Comparison of ENCODE assay signal across 22 cellular contexts in genomic region chr6:124926435-124926834, GRCh38. TPM values are rescaled to one million over a fixed set of nuclear protein-coding genes. Genes with fewer than 3 reads are reported as not detected.
DNase-seq lines count a peak whose midpoint lies in the region; ATAC-seq, FAIRE-seq and TF ChIP-seq lines count a peak whose summit lies in the region.
"Had no signal": no experiment of that assay in that cellular context is flagged by ENCODE, and none has a peak within 500 bp of the region (broad histone marks: within the 10 kb centered on the region; RNA-seq: fewer than 3 reads in every experiment).

No MANE protein-coding gene starts in this region.

- H3K4me3 ChIP-seq in liver (ENCODE audit: low read depth in 1 of 3, low read length in 3 of 3) (no peak overlapping the region), HepG2 (replicated peaks in 1 of 3; ENCODE audit: insufficient read depth in 1 of 3, low read depth in 2 of 3, low read length in 3 of 3) (no peak overlapping the region)
- H3K4me3 ChIP-seq: BLaER1, GM12878, GM23338 had no signal

- H3K9me3 ChIP-seq in liver (ENCODE audit: control insufficient read depth in 4 of 4, low read length in 3 of 4) (no peaks in the 10 kb centered on the region), HepG2 (ENCODE audit: low read length) (no peaks in the 10 kb centered on the region)

- H3K79me2 ChIP-seq in HepG2 (ENCODE audit: insufficient read depth, low read length) = no peaks in the 10 kb centered on the region

- no peak overlapping the region for H2AFZ ChIP-seq in HepG2 (ENCODE audit: low read length)
- H2AFZ ChIP-seq: GM23338 had no signal

- DNase-seq in HepG2 (ENCODE audit: low spot score) (no peak), mucosa of gallbladder (ENCODE audit: low spot score) (peak; percentile 42), urothelium cell line (ENCODE audit: low spot score) (no peak), NOMO-1 treated with dmso at 0.1 percent for 144 hours (lab: John Stamatoyannopoulos, UW; ENCODE audit: unreplicated experiment) (no peak)
- DNase-seq: CD4-positive, CD25-positive, alpha-beta regulatory T cell; CD8-positive, alpha-beta T cell; DMS 273 treated with DMSO at 0.1 percent for 48 hours; DMS79; EL; GDM1; H9 had no signal

- no peaks in the 10 kb centered on the region for H3K27me3 ChIP-seq in liver (ENCODE audit: control insufficient read depth in 4 of 4, insufficient read depth in 4 of 4, low read length in 3 of 4)
- H3K27me3 ChIP-seq in HepG2 (ENCODE audit: control insufficient read depth in 1 of 2, insufficient read depth in 2 of 2, low read length in 2 of 2) = no peaks in the 10 kb centered on the region
- H3K27me3 ChIP-seq: BLaER1 had no signal

- intact Hi-C loops in HepG2 (cut with micrococcal nuclease; ENCODE audit: unreplicated experiment) = no loop called here

- H3K9ac ChIP-seq in liver (ENCODE audit: low read depth in 1 of 2, low read length in 2 of 2) = no peak overlapping the region
- H3K9ac ChIP-seq in HepG2 (ENCODE audit: insufficient read depth, low read depth, low read length) = no peak overlapping the region
- H3K9ac ChIP-seq: BLaER1 had no signal

- no peak for TF ChIP-seq CTCF in liver (IDR thresholded peaks at IDR 0.05; ENCODE audit: low read depth, low read length, missing input control)
- no peak for TF ChIP-seq CTCF in HepG2 (CRISPR knock-in tag; IDR thresholded peaks at IDR 0.05)

- H3K36me3 ChIP-seq in liver (ENCODE audit: control insufficient read depth in 4 of 4, insufficient read depth in 3 of 4, low read depth in 1 of 4, low read length in 3 of 4) = no peaks in the 10 kb centered on the region
- H3K36me3 ChIP-seq in HepG2 (replicated peaks in 1 of 2; ENCODE audit: control insufficient read depth in 1 of 2, insufficient read depth in 2 of 2, low read length in 2 of 2) = no peaks in the 10 kb centered on the region
- H3K36me3 ChIP-seq: BLaER1 had no signal

- H3K27ac ChIP-seq in liver (ENCODE audit: low read depth in 1 of 2, low read length in 2 of 2) = peak overlapping the region in 1 of 2 donors; percentile 18
- H3K27ac ChIP-seq in HepG2 (ENCODE audit: extremely low read length, insufficient read depth, low read length) = no peak overlapping the region
- H3K27ac ChIP-seq: 22Rv1, BLaER1, C4-2B had no signal

- H4K20me1 ChIP-seq in HepG2 (ENCODE audit: insufficient read depth, low read length) = no peaks in the 10 kb centered on the region
- H4K20me1 ChIP-seq: BLaER1 had no signal

- no peak for TF ChIP-seq EP300 in HepG2 (IDR thresholded peaks at IDR 0.05; ENCODE audit: low read depth in 2 of 2, low read length in 2 of 2)
- TF ChIP-seq EP300 in HepG2 (CRISPR knock-in tag; IDR thresholded peaks at IDR 0.05; ENCODE audit: borderline replicate concordance) = no peak

- TF ChIP-seq POLR2A in HepG2 (IDR thresholded peaks at IDR 0.05; ENCODE audit: insufficient read depth in 1 of 2, low read depth in 2 of 2, low read length in 2 of 2) = no peak

- in situ Hi-C loops in HepG2 (cut with HindIII; ENCODE audit: extremely low pct_ligation_motif_present, low pct_unique_long_range_greater_than_20kb) = no loop called here

- FAIRE-seq in HepG2 (lab: Jason Lieb, UNC) = no peak
- peak; percentile 17 for FAIRE-seq in urothelium cell line (lab: Jason Lieb, UNC)
- FAIRE-seq: A204.1, D721Med, GM12878 had no signal

- ATAC-seq in HepG2 (no peak; the same call in 2 of the 3 replicates), HG03439 (IDR thresholded peaks at IDR 0.05; ENCODE audit: unreplicated experiment) (no peak)
- ATAC-seq: CD8-positive, alpha-beta T cell; GM12878; GM23338; HCT116 had no signal

- TF ChIP-seq RAD21 in liver (IDR thresholded peaks at IDR 0.05) = peak in 1 of 2 donors; percentile 45
- no peak for TF ChIP-seq RAD21 in HepG2 (CRISPR knock-in tag; IDR thresholded peaks at IDR 0.05)

- WGBS in liver = 36% methylated on average over 2 of the region's 2 CpGs
- WGBS in HepG2 (ENCODE audit: low lambda C conversion rate) = 0% methylated on average over 2 of the region's 2 CpGs

- POLR2A ChIA-PET in HepG2 (lab: Yijun Ruan, JAX) = no interaction called here

- CTCF ChIA-PET in HepG2 (lab: Yijun Ruan, JAX; ENCODE audit: low intra/inter-chr PET ratio, low total read pairs) = no interaction called here

- H3K4me1 ChIP-seq in liver (ENCODE audit: control insufficient read depth in 4 of 4, insufficient read depth in 4 of 4, low read length in 3 of 4) (peaks cover 0 to 12% (median 11%) of the 10 kb centered on the region in 4 donors), HepG2 (ENCODE audit: insufficient read depth, low read length) (no peaks in the 10 kb centered on the region)
- H3K4me1 ChIP-seq: BLaER1 had no signal

- no TSS peak for BruUV-seq in HepG2 (replicated peaks; lab: Mats Ljungman, UMichigan)

- no peak overlapping the region for H3K4me2 ChIP-seq in HepG2 (ENCODE audit: low read depth, low read length)
- H3K4me2 ChIP-seq: BLaER1, GM23338 had no signal

TF ChIP-seq in liver, 16 proteins besides CTCF, POLR2A, EP300 and RAD21 (continues in another document):
- TF ChIP-seq, protein P1, sequence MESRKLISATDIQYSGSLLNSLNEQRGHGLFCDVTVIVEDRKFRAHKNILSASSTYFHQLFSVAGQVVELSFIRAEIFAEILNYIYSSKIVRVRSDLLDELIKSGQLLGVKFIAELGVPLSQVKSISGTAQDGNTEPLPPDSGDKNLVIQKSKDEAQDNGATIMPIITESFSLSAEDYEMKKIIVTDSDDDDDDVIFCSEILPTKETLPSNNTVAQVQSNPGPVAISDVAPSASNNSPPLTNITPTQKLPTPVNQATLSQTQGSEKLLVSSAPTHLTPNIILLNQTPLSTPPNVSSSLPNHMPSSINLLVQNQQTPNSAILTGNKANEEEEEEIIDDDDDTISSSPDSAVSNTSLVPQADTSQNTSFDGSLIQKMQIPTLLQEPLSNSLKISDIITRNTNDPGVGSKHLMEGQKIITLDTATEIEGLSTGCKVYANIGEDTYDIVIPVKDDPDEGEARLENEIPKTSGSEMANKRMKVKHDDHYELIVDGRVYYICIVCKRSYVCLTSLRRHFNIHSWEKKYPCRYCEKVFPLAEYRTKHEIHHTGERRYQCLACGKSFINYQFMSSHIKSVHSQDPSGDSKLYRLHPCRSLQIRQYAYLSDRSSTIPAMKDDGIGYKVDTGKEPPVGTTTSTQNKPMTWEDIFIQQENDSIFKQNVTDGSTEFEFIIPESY (IDR thresholded peaks at IDR 0.05) = no peak
- no peak for TF ChIP-seq FOXA1 (IDR thresholded peaks at IDR 0.05)
- TF ChIP-seq TAF1 (conservative IDR thresholded peaks at IDR 0.05) = peak; percentile 78
- peak; percentile 86 to 91 for TF ChIP-seq HNF4A (conservative IDR thresholded peaks at IDR 0.05)
- peak; percentile 76 for TF ChIP-seq HNF4G (IDR thresholded peaks at IDR 0.05)
- TF ChIP-seq JUND (IDR thresholded peaks at IDR 0.05) = no peak
- no peak for TF ChIP-seq FOXA2 (IDR thresholded peaks at IDR 0.05)
- no peak for TF ChIP-seq GABPA (IDR thresholded peaks at IDR 0.05 in 1 of 2, conservative IDR thresholded peaks at IDR 0.05 in 1 of 2)

TF ChIP-seq in HepG2, 621 proteins besides CTCF, POLR2A, EP300 and RAD21:
- TF ChIP-seq NCOA1 (CRISPR knock-in tag; IDR thresholded peaks at IDR 0.05) (no peak), ZSCAN31 (CRISPR knock-in tag; IDR thresholded peaks at IDR 0.05; ENCODE audit: low read depth) (no peak)

RNA-seq across cellular contexts. Expression of gene RNF217, which starts 35.8 kb away (rescaled TPM):
- total RNA-seq in liver (10 to 100 TPM in 1 of 2 donors, 1 to 10 TPM in 1; 3.8 to 18.3 TPM), HepG2 (2016; rRNA removed; fragmentation: Illumina TruSeq; extraction: Trizol) (1.2 and 2.2 TPM in 2 replicates), mucosa of gallbladder (32.1 TPM)
- polyA plus RNA-seq in liver (1 to 10 TPM; 2.3 to 4.4 TPM), HepG2 (2011; rRNA removed) (1.9 and 2.4 TPM in 2 replicates)
- total RNA-seq in HepG2 (2016; cell fraction: cytosol; rRNA removed; fragmentation: Illumina TruSeq; extraction: Trizol; ENCODE audit: low read depth) = 1.1 TPM in 2 replicates
- total RNA-seq in HepG2 (2016; cell fraction: insoluble cytoplasmic fraction; rRNA removed; fragmentation: Illumina TruSeq; extraction: Trizol) = 2.3 and 3.0 TPM in 2 replicates
- 1.4 TPM in 2 replicates for total RNA-seq in HepG2 (2016; cell fraction: membrane; rRNA removed; fragmentation: Illumina TruSeq; extraction: Trizol)
- total RNA-seq in HepG2 (2016; cell fraction: nucleus; rRNA removed; fragmentation: Illumina TruSeq; extraction: Trizol) = 2.8 and 3.1 TPM in 2 replicates
- 0.67 and 0.81 TPM in 2 replicates for polyA plus RNA-seq in HepG2 (2011; cell fraction: cytosol; rRNA removed)
- 9.2 and 10.0 TPM in 2 replicates for polyA plus RNA-seq in HepG2 (2011; cell fraction: nucleus; rRNA removed)
- polyA plus RNA-seq in HepG2 (2012) = 1.4 and 1.6 TPM in 2 replicates
- 0.18 and 0.36 TPM in 2 replicates for polyA plus RNA-seq in HepG2 (2016; cell fraction: cytosol; fragmentation: Illumina TruSeq; extraction: Trizol; ENCODE audit: low read depth)
- polyA plus RNA-seq in HepG2 (2016; cell fraction: insoluble cytoplasmic fraction; fragmentation: Illumina TruSeq; extraction: Trizol; ENCODE audit: low read depth) = 0.72 and 0.83 TPM in 2 replicates
- 0.69 and 0.73 TPM in 2 replicates for polyA plus RNA-seq in HepG2 (2016; cell fraction: membrane; fragmentation: Illumina TruSeq; extraction: Trizol; ENCODE audit: low read depth)
- polyA plus RNA-seq in HepG2 (2016; cell fraction: nucleus; fragmentation: Illumina TruSeq; extraction: Trizol; ENCODE audit: insufficient read depth, low read depth) = 3.2 and 4.7 TPM in 2 replicates
- 2.2 and 14.0 TPM in 2 replicates for polyA minus RNA-seq in HepG2 (2011; rRNA and poly(A)+ RNA removed; ENCODE audit: low replicate concordance)
- 1.5 and 7.3 TPM in 2 replicates for polyA minus RNA-seq in HepG2 (2011; cell fraction: cytosol; rRNA and poly(A)+ RNA removed)
- 9.5 and 10.7 TPM in 2 replicates for polyA minus RNA-seq in HepG2 (2011; cell fraction: nucleus; rRNA and poly(A)+ RNA removed)
- total RNA-seq: B cell; CD8-positive, alpha-beta T cell had no signal
- polyA plus RNA-seq: CD4-positive, CD25-positive, alpha-beta regulatory T cell had no signal
